Comparison of ENCODE assay signal across 14 cellular contexts in genomic region chr7:54904130-54904529, GRCh38.
DNase-seq lines count a peak whose midpoint lies in the region; ATAC-seq and TF ChIP-seq lines count a peak whose summit lies in the region.
"Had no signal": no experiment of that assay in that cellular context is flagged by ENCODE, and none has a peak within 500 bp of the region (broad histone marks: within the 10 kb centered on the region; RNA-seq: fewer than 3 reads in every experiment).

No MANE protein-coding gene starts in this region.

- intact Hi-C loops in lower lobe of right lung (cut with DNase I) = no loop called here
- intact Hi-C loops in A673 (cut with micrococcal nuclease; ENCODE audit: unreplicated experiment) = no loop called here

- H3K27ac ChIP-seq in lower lobe of right lung (no peak overlapping the region), A673 (ENCODE audit: low read depth, low read length, poor library complexity, severe bottlenecking) (no peak overlapping the region)
- H3K27ac ChIP-seq: testis had no signal

- POLR2A ChIA-PET in A673 (lab: Charles Lee; ENCODE audit: low non-redundant PET) = no interaction called here

- H3K4me3 ChIP-seq in epithelial cell of esophagus (ENCODE audit: low read length) (no peak overlapping the region), lower lobe of right lung (no peak overlapping the region), A673 (ENCODE audit: low read depth, low read length, poor library complexity, severe bottlenecking) (no peak overlapping the region)
- H3K4me3 ChIP-seq: K562, testis had no signal

- TF ChIP-seq CTCF in epithelial cell of esophagus (IDR thresholded peaks at IDR 0.05; ENCODE audit: insufficient read depth, low read depth, low read length, missing control alignments) (no peak), lower lobe of right lung (IDR thresholded peaks at IDR 0.05) (no peak), A673 (conservative IDR thresholded peaks at IDR 0.05; ENCODE audit: low read depth, low read length) (no peak)

- H3K4me1 ChIP-seq in lower lobe of right lung (no peaks in the 10 kb centered on the region), A673 (ENCODE audit: insufficient read depth, low read length, poor library complexity, severe bottlenecking) (no peaks in the 10 kb centered on the region)
- H3K4me1 ChIP-seq: testis had no signal

- ATAC-seq in lower lobe of right lung (peak; percentile 51 to 78), GM21526 (IDR thresholded peaks at IDR 0.05; ENCODE audit: low FRiP score, unreplicated experiment) (no peak), HG03460 (IDR thresholded peaks at IDR 0.05; ENCODE audit: unreplicated experiment) (no peak), GM21786 (IDR thresholded peaks at IDR 0.05; ENCODE audit: unreplicated experiment) (no peak)
- ATAC-seq: K562 had no signal

- H3K36me3 ChIP-seq in lower lobe of right lung (no peaks in the 10 kb centered on the region), A673 (ENCODE audit: insufficient read depth, low read length, poor library complexity, severe bottlenecking) (no peaks in the 10 kb centered on the region)

- BruUV-seq in A673 (replicated peaks; lab: Mats Ljungman, UMichigan) = no TSS peak

- H3K9me3 ChIP-seq in lower lobe of right lung = no peaks in the 10 kb centered on the region
- no peaks in the 10 kb centered on the region for H3K9me3 ChIP-seq in A673 (ENCODE audit: low read depth, low read length, poor library complexity, severe bottlenecking)
- H3K9me3 ChIP-seq: testis had no signal

- no peaks in the 10 kb centered on the region for H3K27me3 ChIP-seq in lower lobe of right lung (ENCODE audit: low read depth)
- H3K27me3 ChIP-seq in A673 (replicated peaks; ENCODE audit: insufficient read depth, low read depth, low read length, poor library complexity) = peaks cover 3% of the 10 kb centered on the region
- H3K27me3 ChIP-seq: testis had no signal

- DNase-seq in A172 (ENCODE audit: low spot score) (peak; percentile 21), HS-5 (ENCODE audit: low read depth) (peak; percentile 85), epithelial cell of esophagus (ENCODE audit: low read depth) (peak; percentile 18), lower lobe of right lung (no peak), A673 (ENCODE audit: low spot score) (no peak)
- DNase-seq: activated effector memory CD4-positive, alpha-beta T cell treated with Interleukin-2 at 50 U/mL for 16 hours; hippocampal formation; NCI-H2081 treated with DMSO at 0.1 percent for 48 hours; T-helper 1 cell; testis had no signal

- CTCF ChIA-PET in A673 (lab: Charles Lee) = no interaction called here

Comparison
In these comparisons a context has a peak if more than half of its experiments do, and no peak if none do; other contexts are left out.
1. DNase-seq: peak in A172 (single experiment), HS-5 (single experiment) and epithelial cell of esophagus (single experiment); none in lower lobe of right lung (single experiment) and A673 (single experiment).
2. ATAC-seq: peak in lower lobe of right lung (2 of 2); none in GM21526 (single experiment), HG03460 (single experiment) and GM21786 (single experiment).